ENCODE assay signal across 9 cellular contexts in the genomic region with DNA sequence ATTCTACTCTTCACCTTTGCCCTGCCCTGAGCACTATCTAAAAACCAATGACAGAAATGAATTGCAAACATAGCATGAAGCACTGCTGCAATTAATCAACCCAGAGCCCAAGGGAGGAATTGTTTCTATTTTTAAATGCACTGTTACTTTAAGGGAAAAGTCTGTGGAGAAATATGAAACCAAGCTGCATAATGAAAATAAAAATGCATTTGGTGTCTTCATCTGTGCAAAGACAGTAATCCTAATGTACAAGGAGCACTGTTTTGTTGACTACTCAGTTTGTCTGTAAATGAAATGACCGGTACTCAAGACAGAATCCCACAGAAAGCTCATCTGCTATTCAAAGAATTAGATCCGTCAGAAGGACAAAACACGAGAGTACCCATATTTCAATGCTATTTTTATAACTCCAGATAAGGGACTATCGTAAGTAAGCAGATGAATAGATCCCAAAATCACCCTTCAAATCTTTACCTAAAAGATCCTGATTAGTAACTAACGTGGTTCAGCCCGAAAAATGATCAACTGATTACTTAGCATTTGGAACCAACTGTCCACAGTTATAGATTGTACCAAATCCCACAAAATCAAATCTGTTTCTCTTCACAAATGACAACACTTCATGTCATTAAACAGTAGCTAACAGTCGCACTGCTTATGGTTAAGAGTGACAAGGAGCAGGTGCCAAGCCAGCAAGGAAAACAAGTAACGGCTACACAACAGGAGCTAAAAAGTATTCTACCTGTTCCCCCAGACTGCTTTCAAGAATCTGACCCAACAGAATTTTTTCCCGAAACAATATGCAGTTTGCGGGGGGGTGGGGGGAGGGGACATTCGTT. TPM values are rescaled to one million over a fixed set of nuclear protein-coding genes. Genes with fewer than 3 reads are reported as not detected.
A peak's percentile ranks its signal among the peaks of the same experiment; 100 is the strongest.
DNase-seq lines count a peak whose midpoint lies in the region; ATAC-seq, FAIRE-seq and TF ChIP-seq lines count a peak whose summit lies in the region.
"Had no signal": no experiment of that assay in that cellular context is flagged by ENCODE, and none has a peak within 500 bp of the region (broad histone marks: within the 10 kb centered on the region; RNA-seq: fewer than 3 reads in every experiment).

No MANE protein-coding gene starts in this region.

- H3K27ac Mint-ChIP-seq in IgD-negative memory B cell = peak overlapping the region in 1 of 3 donors; percentile 14
- H3K27ac Mint-ChIP-seq in activated CD4-positive, alpha-beta memory T cell treated with anti-CD3 and anti-CD28 coated beads, Interleukin-2, amount 10 ng/mL, durations not matched to agents 7 days and 5 days = no peak overlapping the region

- H3K4me3 Mint-ChIP-seq in IgD-negative memory B cell = peak overlapping the region; percentile 44 to 90 (median 54)
- no peak overlapping the region for H3K4me3 Mint-ChIP-seq in activated CD4-positive, alpha-beta memory T cell treated with anti-CD3 and anti-CD28 coated beads, Interleukin-2, amount 10 ng/mL, durations not matched to agents 7 days and 5 days

- H3K4me3 ChIP-seq in bronchial epithelial cell (ENCODE audit: low read depth, low read length) = peak overlapping the region; percentile 72
- H3K4me3 ChIP-seq in right lobe of liver = peak overlapping the region; percentile 16 to 20 (median 17)
- H3K4me3 ChIP-seq in Peyer's patch = peak overlapping the region in 2 of 4 donors; percentile 60 to 78

- DNase-seq in bronchial epithelial cell (ENCODE audit: low read depth) (no peak), right lobe of liver (no peak), NCI-H2107 treated with DMSO at 0.1 percent for 48 hours (lab: John Stamatoyannopoulos, UW; ENCODE audit: unreplicated experiment) (no peak), cortex of kidney (lab: John Stamatoyannopoulos, UW) (no peak), Peyer's patch (no peak)
- DNase-seq in activated CD4-positive, alpha-beta memory T cell treated with anti-CD3 and anti-CD28 coated beads, Interleukin-2, amount 10 ng/mL, durations not matched to agents 7 days and 5 days = no peak

- no peak for ATAC-seq in right lobe of liver

- TF ChIP-seq POLR2A in right lobe of liver (IDR thresholded peaks at IDR 0.05) = no peak
- no peak for TF ChIP-seq POLR2A in Peyer's patch (IDR thresholded peaks at IDR 0.05)

- H3K9me3 ChIP-seq in right lobe of liver (no peaks in the 10 kb centered on the region), Peyer's patch (no peaks in the 10 kb centered on the region)

- FAIRE-seq in bronchial epithelial cell (lab: Jason Lieb, UNC) = no peak
- FAIRE-seq: GM12892 had no signal

- POLR2A ChIA-PET in activated CD4-positive, alpha-beta memory T cell treated with anti-CD3 and anti-CD28 coated beads, Interleukin-2, amount 10 ng/mL, durations not matched to agents 7 days and 5 days (lab: Charles Lee) = no interaction called here

- H3K36me3 ChIP-seq in bronchial epithelial cell (ENCODE audit: control insufficient read depth, insufficient read depth, low read length) (peaks cover 1% of the 10 kb centered on the region), right lobe of liver (no peaks in the 10 kb centered on the region), Peyer's patch (no peaks in the 10 kb centered on the region)

- H3K27me3 ChIP-seq in bronchial epithelial cell (ENCODE audit: control insufficient read depth, insufficient read depth, low read length) = no peaks in the 10 kb centered on the region
- H3K27me3 ChIP-seq in right lobe of liver = no peaks in the 10 kb centered on the region
- H3K27me3 ChIP-seq in Peyer's patch = no peaks in the 10 kb centered on the region

- H3K4me1 ChIP-seq in right lobe of liver (peaks cover 0 to 34% (median 8%) of the 10 kb centered on the region in 4 donors), Peyer's patch (peaks cover 0 to 21% (median 4%) of the 10 kb centered on the region in 4 donors)

- peaks cover 35 to 41% (median 35%) of the 10 kb centered on the region in 3 donors for H3K4me1 Mint-ChIP-seq in IgD-negative memory B cell
- peaks cover 8% of the 10 kb centered on the region for H3K4me1 Mint-ChIP-seq in activated CD4-positive, alpha-beta memory T cell treated with anti-CD3 and anti-CD28 coated beads, Interleukin-2, amount 10 ng/mL, durations not matched to agents 7 days and 5 days

- CTCF ChIA-PET in activated CD4-positive, alpha-beta memory T cell treated with anti-CD3 and anti-CD28 coated beads, Interleukin-2, amount 10 ng/mL, durations not matched to agents 7 days and 5 days (lab: Charles Lee) = no interaction called here

- H3K9me3 Mint-ChIP-seq in IgD-negative memory B cell = peaks cover 0 to 2% (median 0%) of the 10 kb centered on the region in 3 donors
- H3K9me3 Mint-ChIP-seq in activated CD4-positive, alpha-beta memory T cell treated with anti-CD3 and anti-CD28 coated beads, Interleukin-2, amount 10 ng/mL, durations not matched to agents 7 days and 5 days = no peaks in the 10 kb centered on the region

- H3K27ac ChIP-seq in right lobe of liver (peak overlapping the region; percentile 11 to 43 (median 16)), temporal lobe (ENCODE audit: low read depth, low read length) (peak overlapping the region; percentile 27), Peyer's patch (peak overlapping the region in 2 of 4 donors; percentile 29 to 38)

- WGBS in right lobe of liver (ENCODE audit: insufficient coverage, low coverage, low lambda C conversion rate, missing lambda C conversion rate) = 13% methylated on average over 11 of the region's 11 CpGs

- H3K27me3 Mint-ChIP-seq in IgD-negative memory B cell = peaks cover 1% of the 10 kb centered on the region
- H3K27me3 Mint-ChIP-seq in activated CD4-positive, alpha-beta memory T cell treated with anti-CD3 and anti-CD28 coated beads, Interleukin-2, amount 10 ng/mL, durations not matched to agents 7 days and 5 days = peaks cover 59% of the 10 kb centered on the region

- intact Hi-C loops in right lobe of liver (cut with DNase I) = no loop called here

- no peaks in the 10 kb centered on the region for H3K36me3 Mint-ChIP-seq in IgD-negative memory B cell
- no peaks in the 10 kb centered on the region for H3K36me3 Mint-ChIP-seq in activated CD4-positive, alpha-beta memory T cell treated with anti-CD3 and anti-CD28 coated beads, Interleukin-2, amount 10 ng/mL, durations not matched to agents 7 days and 5 days (ENCODE audit: low read depth)

- TF ChIP-seq CTCF in bronchial epithelial cell (IDR thresholded peaks at IDR 0.05; ENCODE audit: insufficient read depth, low read length, severe bottlenecking) (no peak), right lobe of liver (IDR thresholded peaks at IDR 0.05) (no peak), Peyer's patch (IDR thresholded peaks at IDR 0.05) (no peak)

RNA-seq across cellular contexts. Expression of gene KIF13A, which starts 2.4 kb away (rescaled TPM):
- polyA plus RNA-seq in IgD-negative memory B cell = 1.4 TPM
- total RNA-seq in bronchial epithelial cell (47.4 and 58.8 TPM in 2 replicates), right lobe of liver (10 to 100 TPM; 17.7 to 19.4 (median 18.4) TPM), temporal lobe (14.5 TPM), Peyer's patch (10 to 100 TPM; 39.6 to 51.6 (median 43.2) TPM)
- total RNA-seq in activated CD4-positive, alpha-beta memory T cell treated with anti-CD3 and anti-CD28 coated beads, Interleukin-2, amount 10 ng/mL, durations not matched to agents 7 days and 5 days = not detected

Comparison
In these comparisons a context has a peak if more than half of its experiments do, and no peak if none do; other contexts are left out.
1. RNA of gene KIF13A, which starts 2.4 kb away (total RNA-seq): 47.4 to 58.8 TPM in bronchial epithelial cell, 39.6 to 51.6 TPM in Peyer's patch, 17.7 to 19.4 TPM in right lobe of liver and 14.5 TPM in temporal lobe (single experiment); not detected in activated CD4-positive, alpha-beta memory T cell treated with anti-CD3 and anti-CD28 coated beads, Interleukin-2, amount 10 ng/mL, durations not matched to agents 7 days and 5 days; every median in the first group is over 10 times any median in the second.